ENCODE assay signal across 1 cellular context in the genomic region with DNA sequence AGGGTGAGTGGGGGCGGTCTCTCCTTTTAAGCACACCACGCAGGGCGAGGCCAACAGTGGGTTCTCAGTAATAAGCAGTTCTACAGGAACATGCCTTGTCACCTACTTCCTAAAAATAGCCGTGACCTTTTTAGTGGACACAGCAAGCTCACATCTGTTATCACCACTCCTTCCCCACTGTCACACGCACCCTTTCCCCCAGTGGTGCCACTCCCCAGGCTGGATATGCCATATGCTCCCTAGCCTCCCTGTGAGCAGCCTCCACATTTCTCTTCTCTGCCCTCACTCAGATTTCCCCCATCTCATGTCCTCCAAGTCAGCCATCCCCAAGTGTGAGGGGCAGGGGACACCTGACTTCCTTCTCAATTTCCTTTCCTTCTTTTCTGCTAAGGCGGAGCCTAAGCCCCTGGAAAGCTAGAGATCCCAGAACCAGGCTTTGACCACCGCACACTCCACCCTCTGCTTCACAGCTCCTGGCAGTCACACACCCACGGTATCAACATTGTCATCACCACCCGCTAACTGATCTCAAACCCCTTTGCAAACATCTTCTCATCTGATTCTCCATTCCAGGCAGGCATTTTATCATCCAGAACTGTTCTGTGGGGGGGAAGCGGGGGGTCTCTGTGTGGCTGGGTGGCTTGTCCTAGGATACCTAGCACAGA.
TF ChIP-seq lines count a peak whose summit lies in the region.

No MANE protein-coding gene starts in this region.

TF ChIP-seq in A549, 52 proteins besides CTCF, POLR2A, EP300 and RAD21:
- TF ChIP-seq, protein P1, sequence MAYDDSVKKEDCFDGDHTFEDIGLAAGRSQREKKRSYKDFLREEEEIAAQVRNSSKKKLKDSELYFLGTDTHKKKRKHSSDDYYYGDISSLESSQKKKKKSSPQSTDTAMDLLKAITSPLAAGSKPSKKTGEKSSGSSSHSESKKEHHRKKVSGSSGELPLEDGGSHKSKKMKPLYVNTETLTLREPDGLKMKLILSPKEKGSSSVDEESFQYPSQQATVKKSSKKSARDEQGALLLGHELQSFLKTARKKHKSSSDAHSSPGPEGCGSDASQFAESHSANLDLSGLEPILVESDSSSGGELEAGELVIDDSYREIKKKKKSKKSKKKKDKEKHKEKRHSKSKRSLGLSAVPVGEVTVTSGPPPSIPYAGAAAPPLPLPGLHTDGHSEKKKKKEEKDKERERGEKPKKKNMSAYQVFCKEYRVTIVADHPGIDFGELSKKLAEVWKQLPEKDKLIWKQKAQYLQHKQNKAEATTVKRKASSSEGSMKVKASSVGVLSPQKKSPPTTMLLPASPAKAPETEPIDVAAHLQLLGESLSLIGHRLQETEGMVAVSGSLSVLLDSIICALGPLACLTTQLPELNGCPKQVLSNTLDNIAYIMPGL (CRISPR knock-in tag; IDR thresholded peaks at IDR 0.05; ENCODE audit: borderline replicate concordance): no peak
- no peak for TF ChIP-seq BHLHE40 (IDR thresholded peaks at IDR 0.05; ENCODE audit: low read depth, low read length)
- no peak for TF ChIP-seq MYC (IDR thresholded peaks at IDR 0.05; ENCODE audit: borderline replicate concordance, low read length)
- TF ChIP-seq GATA3 (IDR thresholded peaks at IDR 0.05; ENCODE audit: borderline replicate concordance): no peak
- TF ChIP-seq CBX8 (IDR thresholded peaks at IDR 0.05): no peak
- no peak for TF ChIP-seq ZC3H11A (IDR thresholded peaks at IDR 0.05)
- TF ChIP-seq EHF (CRISPR knock-in tag; IDR thresholded peaks at IDR 0.05): no peak
- TF ChIP-seq POLR2AphosphoS2 (conservative IDR thresholded peaks at IDR 0.05; ENCODE audit: low read length): no peak
- no peak for TF ChIP-seq JUNB (IDR thresholded peaks at IDR 0.05)
- TF ChIP-seq SREBF2 (IDR thresholded peaks at IDR 0.05): no peak
- TF ChIP-seq HEYL (CRISPR knock-in tag; IDR thresholded peaks at IDR 0.05): no peak
- TF ChIP-seq ZFP36 (IDR thresholded peaks at IDR 0.05; ENCODE audit: borderline replicate concordance, partially characterized antibody): no peak
- TF ChIP-seq FOSL2 (IDR thresholded peaks at IDR 0.05): no peak
- TF ChIP-seq FOSL2 (CRISPR knock-in tag; IDR thresholded peaks at IDR 0.05): no peak
